Comparison of ENCODE assay signal across 25 cellular contexts in genomic region chr18:41165625-41166024, GRCh38.
"Had no signal": no experiment of that assay in that cellular context is flagged by ENCODE, and none has a peak within 500 bp of the region (broad histone marks: within the 10 kb centered on the region; RNA-seq: fewer than 3 reads in every experiment).

No MANE protein-coding gene starts in this region.

- H3K4me3 Mint-ChIP-seq: immature natural killer cell; memory B cell; natural killer cell; neural crest cell; stimulated activated naive B cell treated with anti-CD40 and anti-IgM and Interleukin-4, amounts not matched to agents 10 μg/mL and 1 μg/mL and 100 μg/mL, for 72 hours; stimulated activated naive CD8-positive, alpha-beta T cell treated with anti-CD3 and anti-CD28 coated beads, Interleukin-15, Interleukin-2, amounts not matched to agents 100 ng/mL and 50 ng/mL, for 24 hours had no signal

- H3K36me3 ChIP-seq: esophagus squamous epithelium, neutrophil, right lobe of liver, suprapubic skin, transverse colon, upper lobe of right lung, uterus had no signal

- H3K27ac ChIP-seq: coronary artery, esophagus squamous epithelium, neutrophil, parathyroid adenoma, right lobe of liver, suprapubic skin, transverse colon, upper lobe of right lung, uterus had no signal

- H3K4me1 Mint-ChIP-seq: immature natural killer cell; memory B cell; natural killer cell; stimulated activated naive B cell treated with anti-CD40 and anti-IgM and Interleukin-4, amounts not matched to agents 10 μg/mL and 1 μg/mL and 100 μg/mL, for 72 hours had no signal

- H3K4me3 ChIP-seq: coronary artery, esophagus squamous epithelium, lung, right lobe of liver, suprapubic skin, transverse colon, upper lobe of right lung, uterus had no signal

- H3K27me3 ChIP-seq: esophagus squamous epithelium, neutrophil, right lobe of liver, suprapubic skin, transverse colon, upper lobe of right lung, uterus had no signal

- H3K27ac Mint-ChIP-seq: immature natural killer cell; memory B cell; natural killer cell; progenitor cell of endocrine pancreas; stimulated activated naive B cell treated with anti-CD40 and anti-IgM and Interleukin-4, amounts not matched to agents 10 μg/mL and 1 μg/mL and 100 μg/mL, for 72 hours; stimulated activated naive CD8-positive, alpha-beta T cell treated with anti-CD3 and anti-CD28 coated beads, Interleukin-15, Interleukin-2, amounts not matched to agents 100 ng/mL and 50 ng/mL, for 24 hours had no signal

- DNase-seq: dermis blood vessel endothelial cell; effector memory CD4-positive, alpha-beta T cell; erythroblast; esophagus squamous epithelium; hypothalamus; immature natural killer cell; left ventricle myocardium superior; natural killer cell; right lobe of liver; small intestine; stimulated activated CD4-positive, alpha-beta T cell treated with anti-CD3 and anti-CD28 coated beads, Interleukin-15, amount 100 ng/mL, for 24 hours; stimulated activated CD4-positive, alpha-beta T cell treated with anti-CD3 and anti-CD28 coated beads, Interleukin-2, amount 100 ng/mL, for 48 hours; stimulated activated naive B cell treated with anti-CD40 and anti-IgM and Interleukin-4, amounts not matched to agents 10 μg/mL and 1 μg/mL and 100 μg/mL, for 72 hours; transverse colon; upper lobe of right lung; uterus had no signal

- H3K9ac ChIP-seq: parathyroid adenoma had no signal

- H3K9me3 Mint-ChIP-seq: neural crest cell; stimulated activated naive B cell treated with anti-CD40 and anti-IgM and Interleukin-4, amounts not matched to agents 10 μg/mL and 1 μg/mL and 100 μg/mL, for 72 hours had no signal

- H3K36me3 Mint-ChIP-seq: immature natural killer cell; memory B cell; natural killer cell; stimulated activated naive B cell treated with anti-CD40 and anti-IgM and Interleukin-4, amounts not matched to agents 10 μg/mL and 1 μg/mL and 100 μg/mL, for 72 hours had no signal

- H3K9me3 ChIP-seq: esophagus squamous epithelium, neutrophil, right lobe of liver, suprapubic skin, transverse colon, upper lobe of right lung, uterus had no signal

- H3K4me1 ChIP-seq: esophagus squamous epithelium, parathyroid adenoma, right lobe of liver, suprapubic skin, transverse colon, upper lobe of right lung, uterus had no signal

- H3K27me3 Mint-ChIP-seq: memory B cell; progenitor cell of endocrine pancreas; stimulated activated naive B cell treated with anti-CD40 and anti-IgM and Interleukin-4, amounts not matched to agents 10 μg/mL and 1 μg/mL and 100 μg/mL, for 72 hours; stimulated activated naive CD8-positive, alpha-beta T cell treated with anti-CD3 and anti-CD28 coated beads, Interleukin-15, Interleukin-2, amounts not matched to agents 100 ng/mL and 50 ng/mL, for 24 hours had no signal

- ATAC-seq: left ventricle myocardium superior; natural killer cell; right lobe of liver; stimulated activated naive B cell treated with anti-CD40 and anti-IgM and Interleukin-4, amounts not matched to agents 10 μg/mL and 1 μg/mL and 100 μg/mL, for 72 hours; upper lobe of right lung had no signal
